In genomic region chr19:47623151-47623920, GRCh38 we compare ENCODE assay signal across 17 cellular contexts. TPM values are rescaled to one million over a fixed set of nuclear protein-coding genes. Genes with fewer than 3 reads are reported as not detected.
DNase-seq lines count a peak whose midpoint lies in the region; ATAC-seq and TF ChIP-seq lines count a peak whose summit lies in the region.
"Had no signal": no experiment of that assay in that cellular context is flagged by ENCODE, and none has a peak within 500 bp of the region (broad histone marks: within the 10 kb centered on the region; RNA-seq: fewer than 3 reads in every experiment).

No MANE protein-coding gene starts in this region.

- H3K9me3 Mint-ChIP-seq in Caco-2 (ENCODE audit: unreplicated experiment) (no peaks in the 10 kb centered on the region), nephron (no peaks in the 10 kb centered on the region)
- H3K9me3 Mint-ChIP-seq: activated naive CD8-positive, alpha-beta T cell treated with anti-CD3 and anti-CD28 coated beads, Interleukin-2, amount 10 ng/mL, durations not matched to agents 7 days and 5 days; naive thymus-derived CD8-positive, alpha-beta T cell; T-helper 1 cell treated with Interleukin-12 subunit alpha and Interleukin-12 subunit beta and Interleukin-4 antibody, amounts not matched to agents 30 μg/mL and 1 μg/mL, for 36 hours had no signal

- peak overlapping the region; percentile 17 for H3K27ac ChIP-seq in RWPE2 (ENCODE audit: poor library complexity, severe bottlenecking)
- no peak overlapping the region for H3K27ac ChIP-seq in OCI-LY7 (ENCODE audit: low read depth, low read length, poor library complexity, severe bottlenecking)
- H3K27ac ChIP-seq: GM23248 had no signal

- no peaks in the 10 kb centered on the region for H3K9me3 ChIP-seq in Caco-2
- H3K9me3 ChIP-seq in RWPE2 (ENCODE audit: severe bottlenecking): no peaks in the 10 kb centered on the region
- no peaks in the 10 kb centered on the region for H3K9me3 ChIP-seq in HAP-1
- H3K9me3 ChIP-seq in OCI-LY7 (ENCODE audit: low read length): no peaks in the 10 kb centered on the region

- no peak for ATAC-seq in RWPE2 (ENCODE audit: low read depth)
- peak; percentile 68 for ATAC-seq in left ventricle myocardium superior
- ATAC-seq: naive thymus-derived CD8-positive, alpha-beta T cell had no signal

- H2AFZ ChIP-seq in OCI-LY7 (ENCODE audit: low read length): no peak overlapping the region
- H2AFZ ChIP-seq: GM23248 had no signal

- H3K4me1 Mint-ChIP-seq in Caco-2 (ENCODE audit: low read depth, unreplicated experiment): peaks cover 56% of the 10 kb centered on the region
- H3K4me1 Mint-ChIP-seq in nephron: peaks cover 22% of the 10 kb centered on the region

- H3K36me3 Mint-ChIP-seq in Caco-2 (ENCODE audit: insufficient read depth, unreplicated experiment) (peaks cover 56% of the 10 kb centered on the region), nephron (ENCODE audit: low read depth) (peaks cover 25% of the 10 kb centered on the region)

- TF ChIP-seq CTCF in Caco-2 (IDR thresholded peaks at IDR 0.05; ENCODE audit: insufficient read depth in 1 of 2, low read depth in 1 of 2, low read length in 1 of 2, severe bottlenecking in 1 of 2, unreplicated experiment in 1 of 2) (no peak), RWPE2 (IDR thresholded peaks at IDR 0.05; ENCODE audit: poor library complexity, severe bottlenecking) (no peak), nephron (IDR thresholded peaks at IDR 0.05; ENCODE audit: unreplicated experiment in 3 of 3) (no peak), OCI-LY7 (conservative IDR thresholded peaks at IDR 0.05; ENCODE audit: low read length) (no peak)

- no peaks in the 10 kb centered on the region for H3K36me3 ChIP-seq in Caco-2 (ENCODE audit: control insufficient read depth, insufficient read depth, low read length)
- 0 out of 2 replicates have a peak, but pooled peaks cover 3% of the 10 kb centered on the region for H3K36me3 ChIP-seq in RWPE2 (ENCODE audit: low read depth)
- H3K36me3 ChIP-seq in HAP-1 (replicated peaks): no peaks in the 10 kb centered on the region
- H3K36me3 ChIP-seq in OCI-LY7 (ENCODE audit: insufficient read depth, low read length): peaks cover 5% of the 10 kb centered on the region

- intact Hi-C loops in Caco-2 (cut with micrococcal nuclease; ENCODE audit: unreplicated experiment) (no loop called here), left ventricle myocardium superior (cut with micrococcal nuclease) (no loop called here), OCI-LY7 (cut with micrococcal nuclease; ENCODE audit: unreplicated experiment) (no loop called here)

- in situ Hi-C loops in HAP-1 (cut with MboI; ENCODE audit: low sequenced_read_pairs): no loop called here

- CTCF ChIA-PET in Caco-2 (lab: Charles Lee): interaction anchor here (0.6 to 2.5 kb wide), 13 partner anchors 10 to 804 kb away, joined by 3 to 20 read pairs (median 3); partner anchors contain the start of genes BICRA and NAPA
- CTCF ChIA-PET in OCI-LY7 (lab: Charles Lee; ENCODE audit: unreplicated experiment): interaction anchor here (0.6 kb wide), 1 partner anchor 82 kb away, joined by 4 read pairs; no protein-coding TSS in a partner anchor

- H3K27me3 Mint-ChIP-seq in Caco-2 (ENCODE audit: insufficient read depth, unreplicated experiment): no peaks in the 10 kb centered on the region
- no peaks in the 10 kb centered on the region for H3K27me3 Mint-ChIP-seq in nephron (ENCODE audit: low read depth)
- H3K27me3 Mint-ChIP-seq: activated naive CD8-positive, alpha-beta T cell treated with anti-CD3 and anti-CD28 coated beads, Interleukin-2, amount 10 ng/mL, durations not matched to agents 7 days and 5 days; naive thymus-derived CD8-positive, alpha-beta T cell had no signal

- peaks cover 88% of the 10 kb centered on the region for H3K4me1 ChIP-seq in Caco-2
- peaks cover 13% of the 10 kb centered on the region for H3K4me1 ChIP-seq in RWPE2 (ENCODE audit: insufficient read depth, poor library complexity, severe bottlenecking)
- H3K4me1 ChIP-seq in HAP-1: no peaks in the 10 kb centered on the region
- no peaks in the 10 kb centered on the region for H3K4me1 ChIP-seq in OCI-LY7 (ENCODE audit: insufficient read depth, low read length, poor library complexity, severe bottlenecking)

- POLR2A ChIA-PET in Caco-2 (lab: Charles Lee): interaction anchor here (0.5 to 4.3 kb wide), 8 partner anchors 13 to 373 kb away, joined by 4 to 62 read pairs (median 14); no protein-coding TSS in a partner anchor
- POLR2A ChIA-PET in OCI-LY7 (lab: Charles Lee): no interaction called here

- no peaks in the 10 kb centered on the region for H3K9me2 ChIP-seq in OCI-LY7 (ENCODE audit: insufficient read depth, low read length)

- H3K4me3 ChIP-seq in Caco-2 (ENCODE audit: low read depth, low read length) (no peak overlapping the region), RWPE2 (ENCODE audit: severe bottlenecking) (no peak overlapping the region), HAP-1 (no peak overlapping the region), OCI-LY7 (ENCODE audit: low read depth, low read length, poor library complexity, severe bottlenecking) (no peak overlapping the region)
- H3K4me3 ChIP-seq: GM23248 had no signal

- BruUV-seq in Caco-2 (replicated peaks; lab: Mats Ljungman, UMichigan) (TSS peak; percentile 76), OCI-LY7 (replicated peaks; lab: Mats Ljungman, UMichigan) (no TSS peak)

- no peaks in the 10 kb centered on the region for H4K20me1 ChIP-seq in OCI-LY7 (ENCODE audit: insufficient read depth, low read length)

- H3K4me3 Mint-ChIP-seq in Caco-2 (ENCODE audit: unreplicated experiment) (peak overlapping the region; percentile 67), nephron (no peak overlapping the region)
- H3K4me3 Mint-ChIP-seq: activated naive CD8-positive, alpha-beta T cell treated with anti-CD3 and anti-CD28 coated beads, Interleukin-2, amount 10 ng/mL, durations not matched to agents 7 days and 5 days; T-helper 1 cell treated with Interleukin-12 subunit alpha and Interleukin-12 subunit beta and Interleukin-4 antibody, amounts not matched to agents 30 μg/mL and 1 μg/mL, for 36 hours had no signal

- no peaks in the 10 kb centered on the region for H3K27me3 ChIP-seq in Caco-2 (replicated peaks; ENCODE audit: control insufficient read depth, insufficient read depth, low read length)
- H3K27me3 ChIP-seq in RWPE2 (ENCODE audit: insufficient read depth, poor library complexity, severe bottlenecking): no peaks in the 10 kb centered on the region
- H3K27me3 ChIP-seq in HAP-1 (ENCODE audit: low read depth): no peaks in the 10 kb centered on the region

- H3K27ac Mint-ChIP-seq in Caco-2 (ENCODE audit: unreplicated experiment) (peak overlapping the region; percentile 84), nephron (peak overlapping the region in 2 of 3 experiments; percentile 16 to 71)
- H3K27ac Mint-ChIP-seq: activated naive CD8-positive, alpha-beta T cell treated with anti-CD3 and anti-CD28 coated beads, Interleukin-2, amount 10 ng/mL, durations not matched to agents 7 days and 5 days; T-helper 1 cell treated with Interleukin-12 subunit alpha and Interleukin-12 subunit beta and Interleukin-4 antibody, amounts not matched to agents 30 μg/mL and 1 μg/mL, for 36 hours had no signal

- DNase-seq in Caco-2: peak in 1 of 2 experiments; percentile 52
- DNase-seq in RWPE2 (ENCODE audit: low spot score): no peak
- DNase-seq in left ventricle myocardium superior: peak; percentile 60
- no peak for DNase-seq in HAP-1 (ENCODE audit: low spot score in 2 of 2)
- no peak for DNase-seq in OCI-LY7 (ENCODE audit: low spot score)
- DNase-seq in DMS53 (lab: John Stamatoyannopoulos, UW): no peak
- DNase-seq in activated naive CD4-positive, alpha-beta T cell treated with anti-CD3 and anti-CD28 coated beads, Interleukin-2, amount 50 U/mL, for 16 hours: no peak
- DNase-seq: activated CD4-positive, CD25-positive, alpha-beta regulatory T cell treated with anti-CD3 and anti-CD28 coated beads, Interleukin-2, amount 50 U/mL, for 72 hours; activated naive CD8-positive, alpha-beta T cell treated with anti-CD3 and anti-CD28 coated beads, Interleukin-2, amount 10 ng/mL, durations not matched to agents 7 days and 5 days; central memory CD4-positive, alpha-beta T cell; GM23248; naive thymus-derived CD8-positive, alpha-beta T cell; NCI-H1694 treated with DMSO at 0.1 percent for 48 hours; stimulated activated naive CD4-positive, alpha-beta T cell treated with Interleukin-2 at 50 U/mL for 16 hours had no signal

- no peak overlapping the region for H3K4me2 ChIP-seq in OCI-LY7 (ENCODE audit: low read length)

- H3K79me2 ChIP-seq in OCI-LY7 (ENCODE audit: insufficient read depth, low read depth, low read length): peaks cover 42% of the 10 kb centered on the region

RNA-seq across cellular contexts. Expression of gene BICRA, which starts 14.4 kb away (rescaled TPM):
- total RNA-seq in Caco-2 (2022): 34.3 and 38.8 TPM in 2 replicates
- 9.5 TPM for total RNA-seq in left ventricle myocardium superior
- 2.1 and 4.4 TPM in 2 replicates for total RNA-seq in OCI-LY7 (2014; rRNA removed; shearing (Covaris generic))
- 16.0 and 16.5 TPM in 2 replicates for total RNA-seq in OCI-LY7 (2022)

RNA-seq across cellular contexts. Expression of gene ZNF541, which starts 50.4 kb away (rescaled TPM):
- total RNA-seq in Caco-2 (2022): not detected in 2 replicates
- 0.47 TPM for total RNA-seq in left ventricle myocardium superior
- total RNA-seq in OCI-LY7 (2014; rRNA removed; shearing (Covaris generic)): not detected in 2 replicates
- total RNA-seq in OCI-LY7 (2022): not detected in 2 replicates
- total RNA-seq: glomerular endothelial cell, GM23248 had no signal
